1 cellular context compared by ENCODE assay signal in the genomic region with DNA sequence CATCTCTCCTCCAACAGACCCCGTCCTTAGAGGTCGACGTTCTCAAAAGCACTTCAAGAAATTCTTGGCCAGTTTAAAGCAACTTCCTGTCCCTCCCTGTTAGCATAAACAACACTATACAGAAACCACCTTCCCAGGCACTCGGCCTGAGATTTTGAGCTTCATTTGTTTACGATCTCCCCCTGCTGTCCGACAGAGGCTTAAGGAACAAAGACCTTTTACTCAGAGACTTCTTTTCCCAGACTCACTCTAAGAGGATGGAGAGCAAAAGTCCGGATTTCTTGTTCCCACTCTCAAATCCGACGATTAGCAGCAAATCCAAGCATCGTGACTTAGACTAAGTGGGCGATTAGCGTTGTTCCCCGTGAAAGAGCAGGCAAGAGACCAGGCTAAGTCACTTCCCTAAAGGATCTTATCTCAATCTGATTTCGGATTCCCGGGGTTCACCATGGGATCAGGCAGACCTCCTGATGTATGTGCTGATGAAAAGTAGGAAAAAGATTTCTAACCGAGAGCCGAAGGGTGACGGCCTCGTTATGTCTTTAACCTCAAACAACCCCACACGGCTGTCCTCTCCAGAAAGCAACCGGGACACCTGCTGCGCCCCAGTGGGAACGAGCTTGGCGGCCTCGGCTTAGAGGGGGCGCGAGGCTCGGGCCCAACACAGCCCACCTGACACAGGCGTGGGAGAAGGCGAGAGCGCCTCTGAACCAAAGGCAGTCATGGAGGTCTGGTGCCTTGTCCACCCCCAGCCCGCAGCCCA.
TF ChIP-seq lines count a peak whose summit lies in the region.

No MANE protein-coding gene starts in this region.

TF ChIP-seq in HepG2, 621 proteins besides CTCF, POLR2A, EP300 and RAD21 (continues in another document):
- TF ChIP-seq THAP11 (CRISPR knock-in tag; IDR thresholded peaks at IDR 0.05) (peak; percentile 60; the same call in 1 of the 2 replicates), SP1 (IDR thresholded peaks at IDR 0.05) (no peak), SP1 (CRISPR knock-in tag; IDR thresholded peaks at IDR 0.05) (no peak), ZC3H13 (CRISPR knock-in tag; IDR thresholded peaks at IDR 0.05) (no peak), KDM5B (CRISPR knock-in tag; IDR thresholded peaks at IDR 0.05; ENCODE audit: borderline replicate concordance) (no peak; the same call in 1 of the 2 replicates), SAP130 (CRISPR knock-in tag; IDR thresholded peaks at IDR 0.05; ENCODE audit: low read depth) (peak; percentile 68), MZF1 (CRISPR knock-in tag; IDR thresholded peaks at IDR 0.05; ENCODE audit: borderline replicate concordance) (no peak), MXD4 (CRISPR knock-in tag; IDR thresholded peaks at IDR 0.05) (no peak), ZNF557 (CRISPR knock-in tag; IDR thresholded peaks at IDR 0.05) (no peak), ZBTB38 (CRISPR knock-in tag; IDR thresholded peaks at IDR 0.05) (no peak), ZNF660 (CRISPR knock-in tag; IDR thresholded peaks at IDR 0.05; ENCODE audit: borderline replicate concordance, low read depth) (no peak), AGO2 (optimal IDR thresholded peaks at IDR 0.05; ENCODE audit: low read depth, low read length) (no peak), ZNF546 (CRISPR knock-in tag; conservative IDR thresholded peaks at IDR 0.05) (no peak), ZNF567 (CRISPR knock-in tag; IDR thresholded peaks at IDR 0.05; ENCODE audit: borderline replicate concordance) (peak; percentile 76; the same call in 1 of the 2 replicates), ZNF337 (CRISPR knock-in tag; IDR thresholded peaks at IDR 0.05; ENCODE audit: borderline replicate concordance, low read depth) (no peak), MAFK (conservative IDR thresholded peaks at IDR 0.05 in 1 of 2, IDR thresholded peaks at IDR 0.05 in 1 of 2; ENCODE audit: low read length in 2 of 2) (no peak), ZNF768 (CRISPR knock-in tag; IDR thresholded peaks at IDR 0.05) (no peak), ZNF30 (CRISPR knock-in tag; IDR thresholded peaks at IDR 0.05) (no peak), RXRB (CRISPR knock-in tag; IDR thresholded peaks at IDR 0.05; ENCODE audit: borderline replicate concordance) (peak; percentile 30; the same call in 1 of the 2 replicates), RBM22 (optimal IDR thresholded peaks at IDR 0.05; ENCODE audit: low read length) (no peak), KDM2A (CRISPR knock-in tag; IDR thresholded peaks at IDR 0.05; ENCODE audit: borderline replicate concordance, low read depth) (no peak), ARNTL (CRISPR knock-in tag; IDR thresholded peaks at IDR 0.05) (no peak), ZMYM3 (CRISPR knock-in tag; IDR thresholded peaks at IDR 0.05) (no peak), GATAD1 (CRISPR knock-in tag; IDR thresholded peaks at IDR 0.05) (peak; percentile 73), ZNF143 (CRISPR knock-in tag; IDR thresholded peaks at IDR 0.05) (no peak), TGIF2 (CRISPR knock-in tag; IDR thresholded peaks at IDR 0.05) (peak; percentile 33; the same call in 1 of the 2 replicates), RBAK (CRISPR knock-in tag; IDR thresholded peaks at IDR 0.05) (no peak), HNRNPLL (IDR thresholded peaks at IDR 0.05; ENCODE audit: low read depth, low read length, poor library complexity, severe bottlenecking) (no peak), HNRNPH1 (optimal IDR thresholded peaks at IDR 0.05; ENCODE audit: low read depth, low read length) (no peak)
- TF ChIP-seq, protein P1, sequence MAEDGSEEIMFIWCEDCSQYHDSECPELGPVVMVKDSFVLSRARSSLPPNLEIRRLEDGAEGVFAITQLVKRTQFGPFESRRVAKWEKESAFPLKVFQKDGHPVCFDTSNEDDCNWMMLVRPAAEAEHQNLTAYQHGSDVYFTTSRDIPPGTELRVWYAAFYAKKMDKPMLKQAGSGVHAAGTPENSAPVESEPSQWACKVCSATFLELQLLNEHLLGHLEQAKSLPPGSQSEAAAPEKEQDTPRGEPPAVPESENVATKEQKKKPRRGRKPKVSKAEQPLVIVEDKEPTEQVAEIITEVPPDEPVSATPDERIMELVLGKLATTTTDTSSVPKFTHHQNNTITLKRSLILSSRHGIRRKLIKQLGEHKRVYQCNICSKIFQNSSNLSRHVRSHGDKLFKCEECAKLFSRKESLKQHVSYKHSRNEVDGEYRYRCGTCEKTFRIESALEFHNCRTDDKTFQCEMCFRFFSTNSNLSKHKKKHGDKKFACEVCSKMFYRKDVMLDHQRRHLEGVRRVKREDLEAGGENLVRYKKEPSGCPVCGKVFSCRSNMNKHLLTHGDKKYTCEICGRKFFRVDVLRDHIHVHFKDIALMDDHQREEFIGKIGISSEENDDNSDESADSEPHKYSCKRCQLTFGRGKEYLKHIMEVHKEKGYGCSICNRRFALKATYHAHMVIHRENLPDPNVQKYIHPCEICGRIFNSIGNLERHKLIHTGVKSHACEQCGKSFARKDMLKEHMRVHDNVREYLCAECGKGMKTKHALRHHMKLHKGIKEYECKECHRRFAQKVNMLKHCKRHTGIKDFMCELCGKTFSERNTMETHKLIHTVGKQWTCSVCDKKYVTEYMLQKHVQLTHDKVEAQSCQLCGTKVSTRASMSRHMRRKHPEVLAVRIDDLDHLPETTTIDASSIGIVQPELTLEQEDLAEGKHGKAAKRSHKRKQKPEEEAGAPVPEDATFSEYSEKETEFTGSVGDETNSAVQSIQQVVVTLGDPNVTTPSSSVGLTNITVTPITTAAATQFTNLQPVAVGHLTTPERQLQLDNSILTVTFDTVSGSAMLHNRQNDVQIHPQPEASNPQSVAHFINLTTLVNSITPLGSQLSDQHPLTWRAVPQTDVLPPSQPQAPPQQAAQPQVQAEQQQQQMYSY (CRISPR knock-in tag; IDR thresholded peaks at IDR 0.05) = no peak
- TF ChIP-seq, protein P2, sequence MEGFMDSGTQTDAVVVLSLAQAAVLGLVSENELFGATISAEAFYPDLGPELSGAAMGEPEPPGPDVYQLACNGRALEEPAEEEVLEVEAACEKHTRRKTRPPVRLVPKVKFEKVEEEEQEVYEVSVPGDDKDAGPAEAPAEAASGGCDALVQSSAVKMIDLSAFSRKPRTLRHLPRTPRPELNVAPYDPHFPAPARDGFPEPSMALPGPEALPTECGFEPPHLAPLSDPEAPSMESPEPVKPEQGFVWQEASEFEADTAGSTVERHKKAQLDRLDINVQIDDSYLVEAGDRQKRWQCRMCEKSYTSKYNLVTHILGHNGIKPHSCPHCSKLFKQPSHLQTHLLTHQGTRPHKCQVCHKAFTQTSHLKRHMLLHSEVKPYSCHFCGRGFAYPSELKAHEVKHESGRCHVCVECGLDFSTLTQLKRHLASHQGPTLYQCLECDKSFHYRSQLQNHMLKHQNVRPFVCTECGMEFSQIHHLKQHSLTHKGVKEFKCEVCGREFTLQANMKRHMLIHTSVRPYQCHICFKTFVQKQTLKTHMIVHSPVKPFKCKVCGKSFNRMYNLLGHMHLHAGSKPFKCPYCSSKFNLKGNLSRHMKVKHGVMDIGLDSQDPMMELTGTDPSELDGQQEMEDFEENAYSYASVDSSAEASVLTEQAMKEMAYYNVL (CRISPR knock-in tag; IDR thresholded peaks at IDR 0.05; ENCODE audit: borderline replicate concordance) = no peak
- TF ChIP-seq, protein P3, sequence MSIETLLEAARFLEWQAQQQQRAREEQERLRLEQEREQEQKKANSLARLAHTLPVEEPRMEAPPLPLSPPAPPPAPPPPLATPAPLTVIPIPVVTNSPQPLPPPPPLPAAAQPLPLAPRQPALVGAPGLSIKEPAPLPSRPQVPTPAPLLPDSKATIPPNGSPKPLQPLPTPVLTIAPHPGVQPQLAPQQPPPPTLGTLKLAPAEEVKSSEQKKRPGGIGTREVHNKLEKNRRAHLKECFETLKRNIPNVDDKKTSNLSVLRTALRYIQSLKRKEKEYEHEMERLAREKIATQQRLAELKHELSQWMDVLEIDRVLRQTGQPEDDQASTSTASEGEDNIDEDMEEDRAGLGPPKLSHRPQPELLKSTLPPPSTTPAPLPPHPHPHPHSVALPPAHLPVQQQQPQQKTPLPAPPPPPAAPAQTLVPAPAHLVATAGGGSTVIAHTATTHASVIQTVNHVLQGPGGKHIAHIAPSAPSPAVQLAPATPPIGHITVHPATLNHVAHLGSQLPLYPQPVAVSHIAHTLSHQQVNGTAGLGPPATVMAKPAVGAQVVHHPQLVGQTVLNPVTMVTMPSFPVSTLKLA (IDR thresholded peaks at IDR 0.05) = no peak
- TF ChIP-seq, protein P4, sequence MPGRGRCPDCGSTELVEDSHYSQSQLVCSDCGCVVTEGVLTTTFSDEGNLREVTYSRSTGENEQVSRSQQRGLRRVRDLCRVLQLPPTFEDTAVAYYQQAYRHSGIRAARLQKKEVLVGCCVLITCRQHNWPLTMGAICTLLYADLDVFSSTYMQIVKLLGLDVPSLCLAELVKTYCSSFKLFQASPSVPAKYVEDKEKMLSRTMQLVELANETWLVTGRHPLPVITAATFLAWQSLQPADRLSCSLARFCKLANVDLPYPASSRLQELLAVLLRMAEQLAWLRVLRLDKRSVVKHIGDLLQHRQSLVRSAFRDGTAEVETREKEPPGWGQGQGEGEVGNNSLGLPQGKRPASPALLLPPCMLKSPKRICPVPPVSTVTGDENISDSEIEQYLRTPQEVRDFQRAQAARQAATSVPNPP (CRISPR knock-in tag; IDR thresholded peaks at IDR 0.05) = no peak; the same call in 1 of the 2 replicates
- TF ChIP-seq, protein P5, sequence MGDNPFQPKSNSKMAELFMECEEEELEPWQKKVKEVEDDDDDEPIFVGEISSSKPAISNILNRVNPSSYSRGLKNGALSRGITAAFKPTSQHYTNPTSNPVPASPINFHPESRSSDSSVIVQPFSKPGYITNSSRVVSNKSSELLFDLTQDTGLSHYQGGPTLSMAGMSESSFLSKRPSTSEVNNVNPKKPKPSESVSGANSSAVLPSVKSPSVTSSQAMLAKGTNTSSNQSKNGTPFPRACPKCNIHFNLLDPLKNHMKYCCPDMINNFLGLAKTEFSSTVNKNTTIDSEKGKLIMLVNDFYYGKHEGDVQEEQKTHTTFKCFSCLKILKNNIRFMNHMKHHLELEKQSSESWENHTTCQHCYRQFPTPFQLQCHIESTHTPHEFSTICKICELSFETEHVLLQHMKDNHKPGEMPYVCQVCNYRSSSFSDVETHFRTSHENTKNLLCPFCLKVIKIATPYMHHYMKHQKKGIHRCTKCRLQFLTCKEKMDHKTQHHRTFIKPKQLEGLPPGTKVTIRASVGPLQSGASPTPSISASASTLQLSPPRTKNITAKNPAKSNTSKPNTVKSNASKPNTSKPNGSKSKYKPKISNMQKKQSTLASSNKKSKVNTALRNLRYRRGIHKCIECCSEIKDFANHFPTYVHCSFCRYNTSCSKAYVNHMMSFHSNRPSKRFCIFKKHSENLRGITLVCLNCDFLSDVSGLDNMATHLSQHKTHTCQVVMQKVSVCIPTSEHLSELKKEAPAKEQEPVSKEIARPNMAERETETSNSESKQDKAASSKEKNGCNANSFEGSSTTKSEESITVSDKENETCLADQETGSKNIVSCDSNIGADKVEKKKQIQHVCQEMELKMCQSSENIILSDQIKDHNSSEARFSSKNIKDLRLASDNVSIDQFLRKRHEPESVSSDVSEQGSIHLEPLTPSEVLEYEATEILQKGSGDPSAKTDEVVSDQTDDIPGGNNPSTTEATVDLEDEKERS (CRISPR knock-in tag; IDR thresholded peaks at IDR 0.05) = peak; percentile 65; the same call in 1 of the 2 replicates
- TF ChIP-seq, protein P6, sequence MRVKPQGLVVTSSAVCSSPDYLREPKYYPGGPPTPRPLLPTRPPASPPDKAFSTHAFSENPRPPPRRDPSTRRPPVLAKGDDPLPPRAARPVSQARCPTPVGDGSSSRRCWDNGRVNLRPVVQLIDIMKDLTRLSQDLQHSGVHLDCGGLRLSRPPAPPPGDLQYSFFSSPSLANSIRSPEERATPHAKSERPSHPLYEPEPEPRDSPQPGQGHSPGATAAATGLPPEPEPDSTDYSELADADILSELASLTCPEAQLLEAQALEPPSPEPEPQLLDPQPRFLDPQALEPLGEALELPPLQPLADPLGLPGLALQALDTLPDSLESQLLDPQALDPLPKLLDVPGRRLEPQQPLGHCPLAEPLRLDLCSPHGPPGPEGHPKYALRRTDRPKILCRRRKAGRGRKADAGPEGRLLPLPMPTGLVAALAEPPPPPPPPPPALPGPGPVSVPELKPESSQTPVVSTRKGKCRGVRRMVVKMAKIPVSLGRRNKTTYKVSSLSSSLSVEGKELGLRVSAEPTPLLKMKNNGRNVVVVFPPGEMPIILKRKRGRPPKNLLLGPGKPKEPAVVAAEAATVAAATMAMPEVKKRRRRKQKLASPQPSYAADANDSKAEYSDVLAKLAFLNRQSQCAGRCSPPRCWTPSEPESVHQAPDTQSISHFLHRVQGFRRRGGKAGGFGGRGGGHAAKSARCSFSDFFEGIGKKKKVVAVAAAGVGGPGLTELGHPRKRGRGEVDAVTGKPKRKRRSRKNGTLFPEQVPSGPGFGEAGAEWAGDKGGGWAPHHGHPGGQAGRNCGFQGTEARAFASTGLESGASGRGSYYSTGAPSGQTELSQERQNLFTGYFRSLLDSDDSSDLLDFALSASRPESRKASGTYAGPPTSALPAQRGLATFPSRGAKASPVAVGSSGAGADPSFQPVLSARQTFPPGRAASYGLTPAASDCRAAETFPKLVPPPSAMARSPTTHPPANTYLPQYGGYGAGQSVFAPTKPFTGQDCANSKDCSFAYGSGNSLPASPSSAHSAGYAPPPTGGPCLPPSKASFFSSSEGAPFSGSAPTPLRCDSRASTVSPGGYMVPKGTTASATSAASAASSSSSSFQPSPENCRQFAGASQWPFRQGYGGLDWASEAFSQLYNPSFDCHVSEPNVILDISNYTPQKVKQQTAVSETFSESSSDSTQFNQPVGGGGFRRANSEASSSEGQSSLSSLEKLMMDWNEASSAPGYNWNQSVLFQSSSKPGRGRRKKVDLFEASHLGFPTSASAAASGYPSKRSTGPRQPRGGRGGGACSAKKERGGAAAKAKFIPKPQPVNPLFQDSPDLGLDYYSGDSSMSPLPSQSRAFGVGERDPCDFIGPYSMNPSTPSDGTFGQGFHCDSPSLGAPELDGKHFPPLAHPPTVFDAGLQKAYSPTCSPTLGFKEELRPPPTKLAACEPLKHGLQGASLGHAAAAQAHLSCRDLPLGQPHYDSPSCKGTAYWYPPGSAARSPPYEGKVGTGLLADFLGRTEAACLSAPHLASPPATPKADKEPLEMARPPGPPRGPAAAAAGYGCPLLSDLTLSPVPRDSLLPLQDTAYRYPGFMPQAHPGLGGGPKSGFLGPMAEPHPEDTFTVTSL (CRISPR knock-in tag; IDR thresholded peaks at IDR 0.05; ENCODE audit: borderline replicate concordance) = no peak
